11 cellular contexts compared by ENCODE assay signal in genomic region chrX:117743469-117744251, GRCh38.
A peak's percentile ranks its signal among the peaks of the same experiment; 100 is the strongest.
DNase-seq lines count a peak whose midpoint lies in the region; ATAC-seq and TF ChIP-seq lines count a peak whose summit lies in the region.
"Had no signal": no experiment of that assay in that cellular context is flagged by ENCODE, and none has a peak within 500 bp of the region (broad histone marks: within the 10 kb centered on the region; RNA-seq: fewer than 3 reads in every experiment).

No MANE protein-coding gene starts in this region.

- H3K9me3 ChIP-seq in Karpas-422 (ENCODE audit: low read length) (peaks cover 16% of the 10 kb centered on the region), right atrium auricular region (peaks cover 0 to 20% of the 10 kb centered on the region in 2 donors)
- H3K9me3 ChIP-seq: neutrophil had no signal

- H3K27me3 ChIP-seq in Karpas-422 (ENCODE audit: low read length) = peaks cover 2% of the 10 kb centered on the region; the same call in 1 of the 2 replicates
- no peaks in the 10 kb centered on the region for H3K27me3 ChIP-seq in right atrium auricular region
- H3K27me3 ChIP-seq: neutrophil had no signal

- no peaks in the 10 kb centered on the region for H3K27me3 Mint-ChIP-seq in nephron progenitor cell (ENCODE audit: low read depth, poor library complexity)

- no peak overlapping the region for H3K4me2 ChIP-seq in Karpas-422 (ENCODE audit: low read depth, low read length, poor library complexity, severe bottlenecking)

- H3K27ac Mint-ChIP-seq in nephron progenitor cell = no peak overlapping the region

- H3K36me3 ChIP-seq in Karpas-422 (ENCODE audit: insufficient read depth, low read length) (no peaks in the 10 kb centered on the region), right atrium auricular region (no peaks in the 10 kb centered on the region)
- H3K36me3 ChIP-seq: neutrophil had no signal

- peaks cover 51% of the 10 kb centered on the region for H3K9me3 Mint-ChIP-seq in nephron progenitor cell

- no peaks in the 10 kb centered on the region for H3K4me1 ChIP-seq in Karpas-422 (ENCODE audit: low read length)
- no peaks in the 10 kb centered on the region for H3K4me1 ChIP-seq in right atrium auricular region

- no peak overlapping the region for H3K4me3 Mint-ChIP-seq in nephron progenitor cell

- no peak overlapping the region for H3K27ac ChIP-seq in Karpas-422 (ENCODE audit: low read length)
- no peak overlapping the region for H3K27ac ChIP-seq in right atrium auricular region
- H3K27ac ChIP-seq: neutrophil had no signal

- H3K9me2 ChIP-seq in Karpas-422 (replicated peaks; ENCODE audit: insufficient read depth, low read length) = no peaks in the 10 kb centered on the region

- DNase-seq in Karpas-422 (peak; percentile 46), astrocyte of the cerebellum (ENCODE audit: low read depth) (no peak), nephron progenitor cell (peak; percentile 2), activated gamma-delta T cell (lab: John Stamatoyannopoulos, UW) (no peak), NCI-H2107 (lab: John Stamatoyannopoulos, UW) (no peak), right atrium auricular region (ENCODE audit: low spot score) (no peak), NCI-H2196 (lab: John Stamatoyannopoulos, UW; ENCODE audit: unreplicated experiment) (no peak)
- DNase-seq: activated effector memory CD4-positive, alpha-beta T cell treated with anti-CD3 and anti-CD28 coated beads, Interleukin-2, amount 50 U/mL, for 16 hours; Right ventricle myocardium superior had no signal

- no peak overlapping the region for H3K4me3 ChIP-seq in Karpas-422 (ENCODE audit: low read length)
- H3K4me3 ChIP-seq in astrocyte of the cerebellum (ENCODE audit: low read depth, low read length) = no peak overlapping the region
- H3K4me3 ChIP-seq in right atrium auricular region = no peak overlapping the region

- no peaks in the 10 kb centered on the region for H3K4me1 Mint-ChIP-seq in nephron progenitor cell

- H3K79me2 ChIP-seq in Karpas-422 (ENCODE audit: low read length) = no peaks in the 10 kb centered on the region

- H3K36me3 Mint-ChIP-seq in nephron progenitor cell (ENCODE audit: low read depth) = no peaks in the 10 kb centered on the region

- no peak overlapping the region for H2AFZ ChIP-seq in Karpas-422 (ENCODE audit: low read length)

- H3K9ac ChIP-seq in Karpas-422 (ENCODE audit: low read length) = no peak overlapping the region

- H4K20me1 ChIP-seq in Karpas-422 (ENCODE audit: insufficient read depth, low read depth, low read length) = no peaks in the 10 kb centered on the region

- peak; percentile 12 for TF ChIP-seq CTCF in astrocyte of the cerebellum (IDR thresholded peaks at IDR 0.05; ENCODE audit: low read depth, low read length, missing control alignments)
- peak; percentile 23 for TF ChIP-seq CTCF in nephron progenitor cell (IDR thresholded peaks at IDR 0.05)
- no peak for TF ChIP-seq CTCF in right atrium auricular region (IDR thresholded peaks at IDR 0.05)

- in situ Hi-C loops in astrocyte of the cerebellum (cut with HindIII; ENCODE audit: low sequenced_read_pairs) = no loop called here

- peak; percentile 74 for ATAC-seq in GM18502 (IDR thresholded peaks at IDR 0.05; ENCODE audit: poor library complexity, unreplicated experiment)

Comparison
In these comparisons a context has a peak if more than half of its experiments do, and no peak if none do; other contexts are left out.
1. DNase-seq: peak in Karpas-422 (single experiment) and nephron progenitor cell (single experiment); none in astrocyte of the cerebellum (single experiment), activated gamma-delta T cell (single experiment), NCI-H2107 (single experiment), right atrium auricular region (single experiment) and NCI-H2196 (single experiment).
2. CTCF ChIP-seq: peak in astrocyte of the cerebellum (single experiment) and nephron progenitor cell (single experiment); none in right atrium auricular region (0 of 2).